In genomic region chr1:227792216-227793078, GRCh38 we compare ENCODE assay signal across 17 cellular contexts. TPM values are rescaled to one million over a fixed set of nuclear protein-coding genes. Genes with fewer than 3 reads are reported as not detected.
A peak's percentile ranks its signal among the peaks of the same experiment; 100 is the strongest.
DNase-seq lines count a peak whose midpoint lies in the region; TF ChIP-seq lines count a peak whose summit lies in the region.
"Had no signal": no experiment of that assay in that cellular context is flagged by ENCODE, and none has a peak within 500 bp of the region (broad histone marks: within the 10 kb centered on the region; RNA-seq: fewer than 3 reads in every experiment).

No MANE protein-coding gene starts in this region.

- DNase-seq in GM06990 (ENCODE audit: extremely low read depth, insufficient read length): no peak
- peak; percentile 10 for DNase-seq in HuH-7 (ENCODE audit: low spot score)
- DNase-seq in coronary artery (ENCODE audit: low spot score): peak; percentile 73
- peak; percentile 75 for DNase-seq in osteocyte (ENCODE audit: extremely low spot score, unreplicated experiment)
- no peak for DNase-seq in stimulated activated naive CD4-positive, alpha-beta T cell treated with Interleukin-2 at 50 U/mL for 16 hours (lab: John Stamatoyannopoulos, UW)
- DNase-seq in activated CD4-positive, alpha-beta memory T cell treated with anti-CD3 and anti-CD28 coated beads, Interleukin-2, amount 10 ng/mL, durations not matched to agents 7 days and 5 days: no peak
- no peak for DNase-seq in SIG-M5 (lab: John Stamatoyannopoulos, UW)
- DNase-seq in SJCRH30: no peak
- DNase-seq: activated CD4-positive, alpha-beta T cell treated with anti-CD3 and anti-CD28 coated beads, Interleukin-2, amount 50 U/mL, for 1 hour; activated naive CD4-positive, alpha-beta T cell; caudate nucleus; GOT3; NCI-H1694 had no signal

- H3K4me1 ChIP-seq in SJCRH30: peaks cover 19% of the 10 kb centered on the region

- POLR2A ChIA-PET in activated CD4-positive, alpha-beta memory T cell treated with anti-CD3 and anti-CD28 coated beads, Interleukin-2, amount 10 ng/mL, durations not matched to agents 7 days and 5 days (lab: Charles Lee): interaction anchor here (0.9 kb wide), 1 partner anchor 29 kb away, joined by 5 read pairs; no protein-coding TSS in a partner anchor

- H3K27me3 Mint-ChIP-seq in osteocyte (ENCODE audit: unreplicated experiment): peaks cover 11% of the 10 kb centered on the region
- peaks cover 5% of the 10 kb centered on the region for H3K27me3 Mint-ChIP-seq in activated CD4-positive, alpha-beta memory T cell treated with anti-CD3 and anti-CD28 coated beads, Interleukin-2, amount 10 ng/mL, durations not matched to agents 7 days and 5 days

- H3K27me3 ChIP-seq in GM06990 (replicated peaks; ENCODE audit: control insufficient read depth, insufficient read depth, low read length) (no peaks in the 10 kb centered on the region), SJCRH30 (no peaks in the 10 kb centered on the region)

- TF ChIP-seq CTCF in GM06990 (IDR thresholded peaks at IDR 0.05; ENCODE audit: insufficient read depth, low read length, poor library complexity, severe bottlenecking): peak; percentile 31
- no peak for TF ChIP-seq CTCF in coronary artery (IDR thresholded peaks at IDR 0.05)
- TF ChIP-seq CTCF in osteocyte (IDR thresholded peaks at IDR 0.05): peak; percentile 39

- no peaks in the 10 kb centered on the region for H3K9me3 ChIP-seq in SJCRH30 (replicated peaks)

- H3K9me3 Mint-ChIP-seq in osteocyte (ENCODE audit: unreplicated experiment): no peaks in the 10 kb centered on the region
- H3K9me3 Mint-ChIP-seq in activated CD4-positive, alpha-beta memory T cell treated with anti-CD3 and anti-CD28 coated beads, Interleukin-2, amount 10 ng/mL, durations not matched to agents 7 days and 5 days: no peaks in the 10 kb centered on the region
- H3K9me3 Mint-ChIP-seq: T-cell had no signal

- H3K36me3 Mint-ChIP-seq in osteocyte (ENCODE audit: unreplicated experiment): no peaks in the 10 kb centered on the region
- H3K36me3 Mint-ChIP-seq in activated CD4-positive, alpha-beta memory T cell treated with anti-CD3 and anti-CD28 coated beads, Interleukin-2, amount 10 ng/mL, durations not matched to agents 7 days and 5 days (ENCODE audit: low read depth): no peaks in the 10 kb centered on the region
- H3K36me3 Mint-ChIP-seq: T-cell had no signal

- no peak overlapping the region for H3K4me3 ChIP-seq in GM06990 (replicated peaks; ENCODE audit: low read depth, low read length)
- no peak overlapping the region for H3K4me3 ChIP-seq in coronary artery
- H3K4me3 ChIP-seq in SJCRH30: no peak overlapping the region

- no peak overlapping the region for H3K4me3 Mint-ChIP-seq in osteocyte (ENCODE audit: unreplicated experiment)
- no peak overlapping the region for H3K4me3 Mint-ChIP-seq in activated CD4-positive, alpha-beta memory T cell treated with anti-CD3 and anti-CD28 coated beads, Interleukin-2, amount 10 ng/mL, durations not matched to agents 7 days and 5 days
- H3K4me3 Mint-ChIP-seq: T-cell had no signal

- H3K27ac ChIP-seq in coronary artery (no peak overlapping the region), SJCRH30 (no peak overlapping the region)

- H3K36me3 ChIP-seq in GM06990 (ENCODE audit: control insufficient read depth, insufficient read depth, low read length): no peaks in the 10 kb centered on the region
- no peaks in the 10 kb centered on the region for H3K36me3 ChIP-seq in SJCRH30

- no peak overlapping the region for H3K27ac Mint-ChIP-seq in osteocyte (ENCODE audit: unreplicated experiment)
- H3K27ac Mint-ChIP-seq in activated CD4-positive, alpha-beta memory T cell treated with anti-CD3 and anti-CD28 coated beads, Interleukin-2, amount 10 ng/mL, durations not matched to agents 7 days and 5 days: no peak overlapping the region
- H3K27ac Mint-ChIP-seq: T-cell had no signal

- peaks cover 52% of the 10 kb centered on the region for H3K4me1 Mint-ChIP-seq in osteocyte (ENCODE audit: unreplicated experiment)
- peaks cover 2% of the 10 kb centered on the region for H3K4me1 Mint-ChIP-seq in activated CD4-positive, alpha-beta memory T cell treated with anti-CD3 and anti-CD28 coated beads, Interleukin-2, amount 10 ng/mL, durations not matched to agents 7 days and 5 days

- CTCF ChIA-PET in activated CD4-positive, alpha-beta memory T cell treated with anti-CD3 and anti-CD28 coated beads, Interleukin-2, amount 10 ng/mL, durations not matched to agents 7 days and 5 days (lab: Charles Lee): interaction anchor here (1.1 kb wide), 1 partner anchor 30 kb away, joined by 3 read pairs; no protein-coding TSS in a partner anchor

RNA-seq across cellular contexts. Expression of gene PRSS38, which starts 23.0 kb away (rescaled TPM):
- not detected in 2 replicates for total RNA-seq in osteocyte
- total RNA-seq in activated CD4-positive, alpha-beta memory T cell treated with anti-CD3 and anti-CD28 coated beads, Interleukin-2, amount 10 ng/mL, durations not matched to agents 7 days and 5 days: not detected
- not detected in 2 replicates for total RNA-seq in SJCRH30 (2014; rRNA removed; shearing (Covaris generic))
- total RNA-seq: esophagus mucosa, mononuclear cell, pulmonary artery endothelial cell, T-cell had no signal

RNA-seq across cellular contexts. Expression of gene SNAP47, which starts 57.2 kb away (rescaled TPM):
- 28.6 and 29.6 TPM in 2 replicates for total RNA-seq in osteocyte
- total RNA-seq in activated CD4-positive, alpha-beta memory T cell treated with anti-CD3 and anti-CD28 coated beads, Interleukin-2, amount 10 ng/mL, durations not matched to agents 7 days and 5 days: 10 to 100 TPM; 55.3 to 59.4 TPM
- 37.8 and 40.0 TPM in 2 replicates for total RNA-seq in SJCRH30 (2014; rRNA removed; shearing (Covaris generic))

RNA-seq across cellular contexts. Expression of gene JMJD4, which starts 57.3 kb away (rescaled TPM):
- total RNA-seq in osteocyte: 18.2 and 20.7 TPM in 2 replicates
- total RNA-seq in activated CD4-positive, alpha-beta memory T cell treated with anti-CD3 and anti-CD28 coated beads, Interleukin-2, amount 10 ng/mL, durations not matched to agents 7 days and 5 days: 10 to 100 TPM; 23.7 to 25.0 TPM
- total RNA-seq in SJCRH30 (2014; rRNA removed; shearing (Covaris generic)): 23.4 and 23.8 TPM in 2 replicates

Comparison
In these comparisons a context has a peak if more than half of its experiments do, and no peak if none do; other contexts are left out.
1. DNase-seq: peak in HuH-7 (single experiment), coronary artery (single experiment) and osteocyte (single experiment); none in GM06990 (single experiment), stimulated activated naive CD4-positive, alpha-beta T cell treated with Interleukin-2 at 50 U/mL for 16 hours (single experiment), activated CD4-positive, alpha-beta memory T cell treated with anti-CD3 and anti-CD28 coated beads, Interleukin-2, amount 10 ng/mL, durations not matched to agents 7 days and 5 days (single experiment), SIG-M5 (single experiment) and SJCRH30 (0 of 2).